1 cellular context compared by ENCODE assay signal in the genomic region with DNA sequence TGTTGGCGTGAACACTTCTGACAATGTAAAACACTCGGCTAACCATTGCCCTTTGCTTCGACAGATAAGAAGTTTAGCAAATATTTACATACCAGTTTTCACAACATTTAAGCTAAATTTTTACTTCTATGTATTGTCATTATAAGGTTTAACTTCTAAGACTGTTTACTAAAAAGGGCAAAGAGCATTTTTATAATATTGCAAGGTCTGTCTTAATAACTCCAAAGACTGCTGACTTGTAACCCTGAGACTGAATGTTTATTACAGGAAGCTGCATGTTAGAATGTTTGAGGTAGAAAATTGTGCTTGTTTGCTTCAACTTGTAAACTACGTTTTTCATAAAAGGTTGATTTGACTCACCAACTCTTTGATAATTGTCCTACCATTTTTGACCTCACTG.
TF ChIP-seq lines count a peak whose summit lies in the region.

No MANE protein-coding gene starts in this region.

TF ChIP-seq in HepG2, 621 proteins besides CTCF, POLR2A, EP300 and RAD21 (continued from another document and continues in another):
- TF ChIP-seq, protein P1, sequence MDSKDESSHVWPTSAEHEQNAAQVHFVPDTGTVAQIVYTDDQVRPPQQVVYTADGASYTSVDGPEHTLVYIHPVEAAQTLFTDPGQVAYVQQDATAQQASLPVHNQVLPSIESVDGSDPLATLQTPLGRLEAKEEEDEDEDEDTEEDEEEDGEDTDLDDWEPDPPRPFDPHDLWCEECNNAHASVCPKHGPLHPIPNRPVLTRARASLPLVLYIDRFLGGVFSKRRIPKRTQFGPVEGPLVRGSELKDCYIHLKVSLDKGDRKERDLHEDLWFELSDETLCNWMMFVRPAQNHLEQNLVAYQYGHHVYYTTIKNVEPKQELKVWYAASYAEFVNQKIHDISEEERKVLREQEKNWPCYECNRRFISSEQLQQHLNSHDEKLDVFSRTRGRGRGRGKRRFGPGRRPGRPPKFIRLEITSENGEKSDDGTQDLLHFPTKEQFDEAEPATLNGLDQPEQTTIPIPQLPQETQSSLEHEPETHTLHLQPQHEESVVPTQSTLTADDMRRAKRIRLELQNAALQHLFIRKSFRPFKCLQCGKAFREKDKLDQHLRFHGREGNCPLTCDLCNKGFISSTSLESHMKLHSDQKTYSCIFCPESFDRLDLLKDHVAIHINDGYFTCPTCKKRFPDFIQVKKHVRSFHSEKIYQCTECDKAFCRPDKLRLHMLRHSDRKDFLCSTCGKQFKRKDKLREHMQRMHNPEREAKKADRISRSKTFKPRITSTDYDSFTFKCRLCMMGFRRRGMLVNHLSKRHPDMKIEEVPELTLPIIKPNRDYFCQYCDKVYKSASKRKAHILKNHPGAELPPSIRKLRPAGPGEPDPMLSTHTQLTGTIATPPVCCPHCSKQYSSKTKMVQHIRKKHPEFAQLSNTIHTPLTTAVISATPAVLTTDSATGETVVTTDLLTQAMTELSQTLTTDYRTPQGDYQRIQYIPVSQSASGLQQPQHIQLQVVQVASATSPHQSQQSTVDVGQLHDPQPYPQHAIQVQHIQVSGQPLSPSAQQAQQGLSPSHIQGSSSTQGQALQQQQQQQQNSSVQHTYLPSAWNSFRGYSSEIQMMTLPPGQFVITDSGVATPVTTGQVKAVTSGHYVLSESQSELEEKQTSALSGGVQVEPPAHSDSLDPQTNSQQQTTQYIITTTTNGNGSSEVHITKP (CRISPR knock-in tag; IDR thresholded peaks at IDR 0.05; ENCODE audit: low read depth) = no peak
- TF ChIP-seq AHR (CRISPR knock-in tag; IDR thresholded peaks at IDR 0.05) (no peak), MATR3 (CRISPR knock-in tag; IDR thresholded peaks at IDR 0.05) (no peak), SAP130 (CRISPR knock-in tag; IDR thresholded peaks at IDR 0.05; ENCODE audit: low read depth) (peak; percentile 31; the same call in 1 of the 2 replicates), PAWR (CRISPR knock-in tag; IDR thresholded peaks at IDR 0.05; ENCODE audit: borderline replicate concordance) (no peak), ZNF780A (CRISPR knock-in tag; IDR thresholded peaks at IDR 0.05) (no peak), ZNF841 (CRISPR knock-in tag; IDR thresholded peaks at IDR 0.05; ENCODE audit: borderline replicate concordance) (no peak), HNRNPL (IDR thresholded peaks at IDR 0.05; ENCODE audit: low read depth, low read length) (no peak), FOXJ3 (CRISPR knock-in tag; IDR thresholded peaks at IDR 0.05; ENCODE audit: borderline replicate concordance) (peak; percentile 75; the same call in 1 of the 2 replicates), SNAI1 (CRISPR knock-in tag; IDR thresholded peaks at IDR 0.05; ENCODE audit: borderline replicate concordance) (no peak), DPF2 (CRISPR knock-in tag; IDR thresholded peaks at IDR 0.05; ENCODE audit: borderline replicate concordance, low read depth) (0 out of 2 replicates have a peak, but pooled peaks have one; percentile 22), BRD4 (CRISPR knock-in tag; IDR thresholded peaks at IDR 0.05) (no peak), FOXA1 (IDR thresholded peaks at IDR 0.05) (peak; percentile 46; the same call in 1 of the 2 replicates), FOXA1 (CRISPR knock-in tag; IDR thresholded peaks at IDR 0.05) (peak; percentile 53; the same call in 1 of the 2 replicates), EEA1 (CRISPR knock-in tag; IDR thresholded peaks at IDR 0.05; ENCODE audit: borderline replicate concordance) (no peak), ZNF441 (CRISPR knock-in tag; IDR thresholded peaks at IDR 0.05; ENCODE audit: borderline replicate concordance) (no peak), GATAD1 (CRISPR knock-in tag; IDR thresholded peaks at IDR 0.05) (no peak), ZNF891 (CRISPR knock-in tag; IDR thresholded peaks at IDR 0.05) (no peak), ZNF224 (CRISPR knock-in tag; IDR thresholded peaks at IDR 0.05) (no peak), ZKSCAN8 (CRISPR knock-in tag; IDR thresholded peaks at IDR 0.05; ENCODE audit: borderline replicate concordance) (no peak), ZNF33B (CRISPR knock-in tag; IDR thresholded peaks at IDR 0.05) (no peak), ZNF547 (CRISPR knock-in tag; IDR thresholded peaks at IDR 0.05) (no peak), NCOR1 (IDR thresholded peaks at IDR 0.05; ENCODE audit: borderline replicate concordance, low read length) (peak; percentile 57; the same call in 1 of the 2 replicates), ATF7-NPFF (CRISPR knock-in tag; IDR thresholded peaks at IDR 0.05; ENCODE audit: low read depth) (no peak), RBAK (CRISPR knock-in tag; IDR thresholded peaks at IDR 0.05) (no peak), HOXA5 (CRISPR knock-in tag; IDR thresholded peaks at IDR 0.05) (no peak), NFIC (IDR thresholded peaks at IDR 0.05; ENCODE audit: low read length) (peak; percentile 98), ZNF703 (CRISPR knock-in tag; IDR thresholded peaks at IDR 0.05; ENCODE audit: borderline replicate concordance) (no peak), ZNF816 (CRISPR knock-in tag; IDR thresholded peaks at IDR 0.05; ENCODE audit: borderline replicate concordance) (no peak), ZNF775 (CRISPR knock-in tag; IDR thresholded peaks at IDR 0.05; ENCODE audit: borderline replicate concordance) (no peak), DNMT3B (CRISPR knock-in tag; conservative IDR thresholded peaks at IDR 0.05) (no peak), ADNP (CRISPR knock-in tag; IDR thresholded peaks at IDR 0.05) (no peak), MEIS2 (CRISPR knock-in tag; IDR thresholded peaks at IDR 0.05) (no peak), ZNF713 (CRISPR knock-in tag; IDR thresholded peaks at IDR 0.05) (no peak), BORCS8-MEF2B (CRISPR knock-in tag; IDR thresholded peaks at IDR 0.05) (no peak), NR2F6 (IDR thresholded peaks at IDR 0.05) (peak; percentile 91), NR2F6 (CRISPR knock-in tag; IDR thresholded peaks at IDR 0.05) (peak; percentile 58; the same call in 1 of the 2 replicates), ZNF180 (CRISPR knock-in tag; IDR thresholded peaks at IDR 0.05; ENCODE audit: borderline replicate concordance, low read depth) (no peak), PHF21A (CRISPR knock-in tag; IDR thresholded peaks at IDR 0.05) (no peak; the same call in 1 of the 2 replicates), ZNF337 (CRISPR knock-in tag; IDR thresholded peaks at IDR 0.05; ENCODE audit: borderline replicate concordance, low read depth) (no peak), ZKSCAN1 (IDR thresholded peaks at IDR 0.05; ENCODE audit: low read length) (no peak), ZNF296 (CRISPR knock-in tag; conservative IDR thresholded peaks at IDR 0.05) (no peak), SIN3B (IDR thresholded peaks at IDR 0.05; ENCODE audit: low read length) (no peak), GATA4 (IDR thresholded peaks at IDR 0.05; ENCODE audit: borderline replicate concordance, low read depth) (peak; percentile 94; the same call in 1 of the 2 replicates)
- TF ChIP-seq, protein P2, sequence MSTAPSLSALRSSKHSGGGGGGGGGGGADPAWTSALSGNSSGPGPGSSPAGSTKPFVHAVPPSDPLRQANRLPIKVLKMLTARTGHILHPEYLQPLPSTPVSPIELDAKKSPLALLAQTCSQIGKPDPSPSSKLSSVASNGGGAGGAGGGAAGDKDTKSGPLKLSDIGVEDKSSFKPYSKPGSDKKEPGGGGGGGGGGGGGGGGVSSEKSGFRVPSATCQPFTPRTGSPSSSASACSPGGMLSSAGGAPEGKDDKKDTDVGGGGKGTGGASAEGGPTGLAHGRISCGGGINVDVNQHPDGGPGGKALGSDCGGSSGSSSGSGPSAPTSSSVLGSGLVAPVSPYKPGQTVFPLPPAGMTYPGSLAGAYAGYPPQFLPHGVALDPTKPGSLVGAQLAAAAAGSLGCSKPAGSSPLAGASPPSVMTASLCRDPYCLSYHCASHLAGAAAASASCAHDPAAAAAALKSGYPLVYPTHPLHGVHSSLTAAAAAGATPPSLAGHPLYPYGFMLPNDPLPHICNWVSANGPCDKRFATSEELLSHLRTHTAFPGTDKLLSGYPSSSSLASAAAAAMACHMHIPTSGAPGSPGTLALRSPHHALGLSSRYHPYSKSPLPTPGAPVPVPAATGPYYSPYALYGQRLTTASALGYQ (CRISPR knock-in tag; IDR thresholded peaks at IDR 0.05) = peak; percentile 75; the same call in 1 of the 2 replicates
- TF ChIP-seq, protein P3, sequence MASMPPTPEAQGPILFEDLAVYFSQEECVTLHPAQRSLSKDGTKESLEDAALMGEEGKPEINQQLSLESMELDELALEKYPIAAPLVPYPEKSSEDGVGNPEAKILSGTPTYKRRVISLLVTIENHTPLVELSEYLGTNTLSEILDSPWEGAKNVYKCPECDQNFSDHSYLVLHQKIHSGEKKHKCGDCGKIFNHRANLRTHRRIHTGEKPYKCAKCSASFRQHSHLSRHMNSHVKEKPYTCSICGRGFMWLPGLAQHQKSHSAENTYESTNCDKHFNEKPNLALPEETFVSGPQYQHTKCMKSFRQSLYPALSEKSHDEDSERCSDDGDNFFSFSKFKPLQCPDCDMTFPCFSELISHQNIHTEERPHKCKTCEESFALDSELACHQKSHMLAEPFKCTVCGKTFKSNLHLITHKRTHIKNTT (CRISPR knock-in tag; IDR thresholded peaks at IDR 0.05) = no peak
- TF ChIP-seq, protein P4, sequence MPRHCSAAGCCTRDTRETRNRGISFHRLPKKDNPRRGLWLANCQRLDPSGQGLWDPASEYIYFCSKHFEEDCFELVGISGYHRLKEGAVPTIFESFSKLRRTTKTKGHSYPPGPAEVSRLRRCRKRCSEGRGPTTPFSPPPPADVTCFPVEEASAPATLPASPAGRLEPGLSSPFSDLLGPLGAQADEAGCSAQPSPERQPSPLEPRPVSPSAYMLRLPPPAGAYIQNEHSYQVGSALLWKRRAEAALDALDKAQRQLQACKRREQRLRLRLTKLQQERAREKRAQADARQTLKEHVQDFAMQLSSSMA (CRISPR knock-in tag; IDR thresholded peaks at IDR 0.05) = no peak
- TF ChIP-seq, protein P5, sequence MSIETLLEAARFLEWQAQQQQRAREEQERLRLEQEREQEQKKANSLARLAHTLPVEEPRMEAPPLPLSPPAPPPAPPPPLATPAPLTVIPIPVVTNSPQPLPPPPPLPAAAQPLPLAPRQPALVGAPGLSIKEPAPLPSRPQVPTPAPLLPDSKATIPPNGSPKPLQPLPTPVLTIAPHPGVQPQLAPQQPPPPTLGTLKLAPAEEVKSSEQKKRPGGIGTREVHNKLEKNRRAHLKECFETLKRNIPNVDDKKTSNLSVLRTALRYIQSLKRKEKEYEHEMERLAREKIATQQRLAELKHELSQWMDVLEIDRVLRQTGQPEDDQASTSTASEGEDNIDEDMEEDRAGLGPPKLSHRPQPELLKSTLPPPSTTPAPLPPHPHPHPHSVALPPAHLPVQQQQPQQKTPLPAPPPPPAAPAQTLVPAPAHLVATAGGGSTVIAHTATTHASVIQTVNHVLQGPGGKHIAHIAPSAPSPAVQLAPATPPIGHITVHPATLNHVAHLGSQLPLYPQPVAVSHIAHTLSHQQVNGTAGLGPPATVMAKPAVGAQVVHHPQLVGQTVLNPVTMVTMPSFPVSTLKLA (IDR thresholded peaks at IDR 0.05) = no peak
- TF ChIP-seq, protein P6, sequence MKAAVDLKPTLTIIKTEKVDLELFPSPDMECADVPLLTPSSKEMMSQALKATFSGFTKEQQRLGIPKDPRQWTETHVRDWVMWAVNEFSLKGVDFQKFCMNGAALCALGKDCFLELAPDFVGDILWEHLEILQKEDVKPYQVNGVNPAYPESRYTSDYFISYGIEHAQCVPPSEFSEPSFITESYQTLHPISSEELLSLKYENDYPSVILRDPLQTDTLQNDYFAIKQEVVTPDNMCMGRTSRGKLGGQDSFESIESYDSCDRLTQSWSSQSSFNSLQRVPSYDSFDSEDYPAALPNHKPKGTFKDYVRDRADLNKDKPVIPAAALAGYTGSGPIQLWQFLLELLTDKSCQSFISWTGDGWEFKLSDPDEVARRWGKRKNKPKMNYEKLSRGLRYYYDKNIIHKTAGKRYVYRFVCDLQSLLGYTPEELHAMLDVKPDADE (CRISPR knock-in tag; IDR thresholded peaks at IDR 0.05) = no peak
- TF ChIP-seq, protein P7, sequence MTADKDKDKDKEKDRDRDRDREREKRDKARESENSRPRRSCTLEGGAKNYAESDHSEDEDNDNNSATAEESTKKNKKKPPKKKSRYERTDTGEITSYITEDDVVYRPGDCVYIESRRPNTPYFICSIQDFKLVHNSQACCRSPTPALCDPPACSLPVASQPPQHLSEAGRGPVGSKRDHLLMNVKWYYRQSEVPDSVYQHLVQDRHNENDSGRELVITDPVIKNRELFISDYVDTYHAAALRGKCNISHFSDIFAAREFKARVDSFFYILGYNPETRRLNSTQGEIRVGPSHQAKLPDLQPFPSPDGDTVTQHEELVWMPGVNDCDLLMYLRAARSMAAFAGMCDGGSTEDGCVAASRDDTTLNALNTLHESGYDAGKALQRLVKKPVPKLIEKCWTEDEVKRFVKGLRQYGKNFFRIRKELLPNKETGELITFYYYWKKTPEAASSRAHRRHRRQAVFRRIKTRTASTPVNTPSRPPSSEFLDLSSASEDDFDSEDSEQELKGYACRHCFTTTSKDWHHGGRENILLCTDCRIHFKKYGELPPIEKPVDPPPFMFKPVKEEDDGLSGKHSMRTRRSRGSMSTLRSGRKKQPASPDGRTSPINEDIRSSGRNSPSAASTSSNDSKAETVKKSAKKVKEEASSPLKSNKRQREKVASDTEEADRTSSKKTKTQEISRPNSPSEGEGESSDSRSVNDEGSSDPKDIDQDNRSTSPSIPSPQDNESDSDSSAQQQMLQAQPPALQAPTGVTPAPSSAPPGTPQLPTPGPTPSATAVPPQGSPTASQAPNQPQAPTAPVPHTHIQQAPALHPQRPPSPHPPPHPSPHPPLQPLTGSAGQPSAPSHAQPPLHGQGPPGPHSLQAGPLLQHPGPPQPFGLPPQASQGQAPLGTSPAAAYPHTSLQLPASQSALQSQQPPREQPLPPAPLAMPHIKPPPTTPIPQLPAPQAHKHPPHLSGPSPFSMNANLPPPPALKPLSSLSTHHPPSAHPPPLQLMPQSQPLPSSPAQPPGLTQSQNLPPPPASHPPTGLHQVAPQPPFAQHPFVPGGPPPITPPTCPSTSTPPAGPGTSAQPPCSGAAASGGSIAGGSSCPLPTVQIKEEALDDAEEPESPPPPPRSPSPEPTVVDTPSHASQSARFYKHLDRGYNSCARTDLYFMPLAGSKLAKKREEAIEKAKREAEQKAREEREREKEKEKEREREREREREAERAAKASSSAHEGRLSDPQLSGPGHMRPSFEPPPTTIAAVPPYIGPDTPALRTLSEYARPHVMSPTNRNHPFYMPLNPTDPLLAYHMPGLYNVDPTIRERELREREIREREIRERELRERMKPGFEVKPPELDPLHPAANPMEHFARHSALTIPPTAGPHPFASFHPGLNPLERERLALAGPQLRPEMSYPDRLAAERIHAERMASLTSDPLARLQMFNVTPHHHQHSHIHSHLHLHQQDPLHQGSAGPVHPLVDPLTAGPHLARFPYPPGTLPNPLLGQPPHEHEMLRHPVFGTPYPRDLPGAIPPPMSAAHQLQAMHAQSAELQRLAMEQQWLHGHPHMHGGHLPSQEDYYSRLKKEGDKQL (CRISPR knock-in tag; IDR thresholded peaks at IDR 0.05; ENCODE audit: low read depth) = peak; percentile 58; the same call in 1 of the 2 replicates
- TF ChIP-seq, protein P8, sequence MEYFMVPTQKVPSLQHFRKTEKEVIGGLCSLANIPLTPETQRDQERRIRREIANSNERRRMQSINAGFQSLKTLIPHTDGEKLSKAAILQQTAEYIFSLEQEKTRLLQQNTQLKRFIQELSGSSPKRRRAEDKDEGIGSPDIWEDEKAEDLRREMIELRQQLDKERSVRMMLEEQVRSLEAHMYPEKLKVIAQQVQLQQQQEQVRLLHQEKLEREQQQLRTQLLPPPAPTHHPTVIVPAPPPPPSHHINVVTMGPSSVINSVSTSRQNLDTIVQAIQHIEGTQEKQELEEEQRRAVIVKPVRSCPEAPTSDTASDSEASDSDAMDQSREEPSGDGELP (IDR thresholded peaks at IDR 0.05; ENCODE audit: borderline replicate concordance, low read depth) = no peak
- TF ChIP-seq, protein P9, sequence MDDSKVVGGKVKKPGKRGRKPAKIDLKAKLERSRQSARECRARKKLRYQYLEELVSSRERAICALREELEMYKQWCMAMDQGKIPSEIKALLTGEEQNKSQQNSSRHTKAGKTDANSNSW (CRISPR knock-in tag; IDR thresholded peaks at IDR 0.05; ENCODE audit: borderline replicate concordance) = no peak
